Comparison of ENCODE assay signal across 22 cellular contexts in the genomic region with DNA sequence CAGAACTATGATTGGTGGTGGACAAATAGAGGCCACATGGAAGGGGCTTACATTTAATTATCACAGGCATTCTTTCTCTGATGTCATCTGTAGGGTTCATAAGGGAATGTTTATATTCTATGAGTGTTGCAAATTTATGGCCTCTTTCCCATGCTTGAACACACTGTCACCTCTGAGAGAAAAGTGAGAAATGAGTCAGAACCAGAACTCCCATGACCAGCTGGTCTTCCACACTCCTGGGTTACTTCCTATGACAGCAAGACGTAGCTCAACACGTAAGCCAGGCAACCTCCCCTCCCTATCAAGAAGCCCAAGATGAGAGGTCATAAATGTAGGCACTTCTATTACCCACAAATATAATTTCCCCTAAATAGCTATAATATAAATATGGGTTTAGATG.
DNase-seq lines count a peak whose midpoint lies in the region; ATAC-seq and TF ChIP-seq lines count a peak whose summit lies in the region.
"Had no signal": no experiment of that assay in that cellular context is flagged by ENCODE, and none has a peak within 500 bp of the region (broad histone marks: within the 10 kb centered on the region; RNA-seq: fewer than 3 reads in every experiment).

No MANE protein-coding gene starts in this region.

- H3K9me3 Mint-ChIP-seq in stimulated activated naive CD8-positive, alpha-beta T cell treated with anti-CD3 and anti-CD28 coated beads, Interleukin-15, amount 100 ng/mL, for 72 hours = no peaks in the 10 kb centered on the region
- H3K9me3 Mint-ChIP-seq: dendritic cell treated with granulocyte-macrophage colony-stimulating factor and Interleukin-4, amounts not matched to agents 40 ng/mL and 50 ng/mL, for 4 days; stimulated activated naive CD8-positive, alpha-beta T cell treated with anti-CD3 and anti-CD28 coated beads, Interleukin-15, Interleukin-2, amounts not matched to agents 100 ng/mL and 50 ng/mL, for 24 hours had no signal

- peak; percentile 70 for ATAC-seq in GM21447 (IDR thresholded peaks at IDR 0.05; ENCODE audit: unreplicated experiment)
- ATAC-seq in stimulated activated naive CD8-positive, alpha-beta T cell treated with anti-CD3 and anti-CD28 coated beads, Interleukin-15, amount 100 ng/mL, for 72 hours = no peak
- ATAC-seq: lower lobe of right lung, T-cell had no signal

- H3K27me3 Mint-ChIP-seq in stimulated activated naive CD8-positive, alpha-beta T cell treated with anti-CD3 and anti-CD28 coated beads, Interleukin-15, amount 100 ng/mL, for 72 hours = no peaks in the 10 kb centered on the region
- H3K27me3 Mint-ChIP-seq: dendritic cell treated with granulocyte-macrophage colony-stimulating factor and Interleukin-4, amounts not matched to agents 40 ng/mL and 50 ng/mL, for 4 days had no signal

- no peak overlapping the region for H3K4me3 Mint-ChIP-seq in stimulated activated naive CD8-positive, alpha-beta T cell treated with anti-CD3 and anti-CD28 coated beads, Interleukin-15, amount 100 ng/mL, for 72 hours
- H3K4me3 Mint-ChIP-seq: CD4-positive, alpha-beta memory T cell; dendritic cell treated with granulocyte-macrophage colony-stimulating factor and Interleukin-4, amounts not matched to agents 40 ng/mL and 50 ng/mL, for 4 days; stimulated activated naive CD8-positive, alpha-beta T cell treated with anti-CD3 and anti-CD28 coated beads, Interleukin-15, Interleukin-2, amounts not matched to agents 100 ng/mL and 50 ng/mL, for 24 hours; T-cell had no signal

- in situ Hi-C loops in GM13977 (cut with MboI; ENCODE audit: low pct_unique_long_range_greater_than_20kb, low sequenced_read_pairs, unreplicated experiment) = loop anchor here (10.0 kb wide), 1 partner anchor 316 kb away; no protein-coding TSS in a partner anchor

- no peaks in the 10 kb centered on the region for H3K4me1 Mint-ChIP-seq in stimulated activated naive CD8-positive, alpha-beta T cell treated with anti-CD3 and anti-CD28 coated beads, Interleukin-15, amount 100 ng/mL, for 72 hours
- H3K4me1 Mint-ChIP-seq: CD4-positive, alpha-beta memory T cell; T-cell had no signal

- DNase-seq in GM13977 (ENCODE audit: low spot score) (peak; percentile 36), HT1080 (ENCODE audit: low read depth) (peak; percentile 1), iris pigment epithelial cell (ENCODE audit: low read depth) (peak; percentile 59), DMS79 treated with DMSO at 0.1 percent for 48 hours (lab: John Stamatoyannopoulos, UW) (no peak)
- DNase-seq in stimulated activated naive CD8-positive, alpha-beta T cell treated with anti-CD3 and anti-CD28 coated beads, Interleukin-15, amount 100 ng/mL, for 72 hours = no peak
- no peak for DNase-seq in activated CD4-positive, CD25-positive, alpha-beta regulatory T cell (lab: John Stamatoyannopoulos, UW)
- DNase-seq: activated CD4-positive, alpha-beta T cell treated with anti-CD3 and anti-CD28 coated beads, Interleukin-2, amount 50 U/mL, for 1 hour; activated CD8-positive, alpha-beta memory T cell treated with anti-CD3 and anti-CD28 coated beads, Interleukin-2, amount 50 U/mL, for 48 hours; activated effector memory CD4-positive, alpha-beta T cell treated with anti-CD3 and anti-CD28 coated beads, Interleukin-2, amount 50 U/mL, for 16 hours; adrenal gland; CD4-positive, alpha-beta memory T cell; KBM-7; lower lobe of right lung; MV-4-11; NCI-H1694 treated with DMSO at 0.1 percent for 48 hours; OCI-M1; SHP77 treated with DMSO at 0.1 percent for 48 hours; stimulated activated CD4-positive, alpha-beta T cell treated with anti-CD3 and anti-CD28 coated beads, Interleukin-1b, Interleukin-23, amount 100 ng/mL, for 48 hours; T-cell had no signal

- no peak for TF ChIP-seq CTCF in GM13977 (IDR thresholded peaks at IDR 0.05; ENCODE audit: extremely low read depth, insufficient read depth, missing control alignments)

- no peak overlapping the region for H3K27ac Mint-ChIP-seq in stimulated activated naive CD8-positive, alpha-beta T cell treated with anti-CD3 and anti-CD28 coated beads, Interleukin-15, amount 100 ng/mL, for 72 hours
- H3K27ac Mint-ChIP-seq: CD4-positive, alpha-beta memory T cell; dendritic cell treated with granulocyte-macrophage colony-stimulating factor and Interleukin-4, amounts not matched to agents 40 ng/mL and 50 ng/mL, for 4 days; stimulated activated naive CD8-positive, alpha-beta T cell treated with anti-CD3 and anti-CD28 coated beads, Interleukin-15, Interleukin-2, amounts not matched to agents 100 ng/mL and 50 ng/mL, for 24 hours; T-cell had no signal

Comparison
In these comparisons a context has a peak if more than half of its experiments do, and no peak if none do; other contexts are left out.
1. DNase-seq: peak in GM13977 (single experiment), HT1080 (single experiment) and iris pigment epithelial cell (single experiment); none in stimulated activated naive CD8-positive, alpha-beta T cell treated with anti-CD3 and anti-CD28 coated beads, Interleukin-15, amount 100 ng/mL, for 72 hours (0 of 2), DMS79 treated with DMSO at 0.1 percent for 48 hours (single experiment) and activated CD4-positive, CD25-positive, alpha-beta regulatory T cell (0 of 4).